ENCODE assay signal across 8 cellular contexts in the genomic region with DNA sequence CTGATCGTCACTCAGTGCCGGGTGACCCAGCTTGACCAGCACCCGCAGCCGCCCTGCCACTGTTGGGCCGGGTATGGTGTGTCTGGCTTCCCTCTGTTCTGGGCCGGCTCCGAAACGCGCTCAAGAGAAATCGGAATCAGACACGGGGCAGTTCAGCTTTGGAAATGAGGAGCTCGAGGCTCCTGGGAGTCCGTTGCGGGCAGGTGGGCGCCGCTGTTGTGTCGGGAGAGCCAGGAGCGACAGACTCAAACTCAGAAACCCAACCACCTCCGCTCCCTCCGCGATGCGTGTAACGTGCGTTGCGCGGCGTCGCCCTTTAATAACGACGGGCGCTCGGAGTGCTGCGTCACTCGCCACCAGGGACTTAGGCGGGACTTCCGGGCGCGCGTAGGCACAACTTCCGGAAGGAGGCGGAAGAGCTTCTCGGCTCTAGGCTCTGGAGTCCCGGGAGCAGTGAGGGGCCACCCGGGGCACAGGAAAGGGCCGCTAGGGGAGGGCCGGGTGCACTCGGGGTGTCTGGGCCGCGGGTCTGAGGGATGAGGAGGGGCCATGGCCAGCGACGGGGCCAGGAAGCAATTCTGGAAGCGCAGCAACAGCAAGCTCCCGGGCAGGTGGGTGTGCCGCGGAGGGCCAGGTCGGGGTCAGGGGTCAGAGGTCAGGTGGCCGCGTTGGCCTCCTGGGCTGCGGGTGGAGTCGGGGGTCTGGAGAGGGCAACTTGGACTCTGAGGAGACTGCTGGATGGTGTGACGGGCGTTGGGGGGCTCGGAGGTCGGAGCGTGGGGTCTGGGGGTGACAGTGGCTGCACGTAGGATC. TPM values are rescaled to one million over a fixed set of nuclear protein-coding genes. Genes with fewer than 3 reads are reported as not detected.
DNase-seq lines count a peak whose midpoint lies in the region; ATAC-seq, FAIRE-seq and TF ChIP-seq lines count a peak whose summit lies in the region.

Gene TBC1D22A (plus strand): TSS at position 413 of the 813 bp plus-strand sequence. CDS start 137 bp downstream, at position 550.

- H3K9me3 ChIP-seq in esophagus muscularis mucosa (no peaks in the 10 kb centered on the region), muscle layer of duodenum (ENCODE audit: control insufficient read depth in 1 of 2, low read length in 2 of 2) (no peaks in the 10 kb centered on the region)

- H3K27me3 ChIP-seq in esophagus muscularis mucosa: no peaks in the 10 kb centered on the region
- H3K27me3 ChIP-seq in muscle layer of duodenum (ENCODE audit: low read depth, low read length): no peaks in the 10 kb centered on the region

- H3K27ac ChIP-seq in esophagus muscularis mucosa (replicated peaks in 1 of 4) (peak within 1 kb of the TSS; percentile 91 to 99 (median 94)), muscle layer of duodenum (ENCODE audit: low read length) (peak within 1 kb of the TSS; percentile 99)

- peak within 1 kb of the TSS; percentile 99 to 100 for H3K4me3 Mint-ChIP-seq in activated T-cell treated with anti-CD3 and anti-CD28 coated beads, Interleukin-2, amount 50 U/mL, for 72 hours

- DNase-seq in DMS153 (lab: John Stamatoyannopoulos, UW) (peak; percentile 92), KG1 (lab: John Stamatoyannopoulos, UW) (peak; percentile 86), RCC 7860 (ENCODE audit: low spot score) (peak; percentile 81), esophagus muscularis mucosa (ENCODE audit: extremely low spot score) (peak; percentile 97)
- peak; percentile 95 to 96 for DNase-seq in activated T-cell treated with anti-CD3 and anti-CD28 coated beads, Interleukin-2, amount 50 U/mL, for 72 hours
- peak; percentile 93 for DNase-seq in stimulated activated CD8-positive, alpha-beta memory T cell treated with anti-CD3 and anti-CD28 coated beads, Interleukin-7, amount 100 ng/mL, for 24 hours (ENCODE audit: low read depth)

- peak; percentile 92 for TF ChIP-seq POLR2A in esophagus muscularis mucosa (IDR thresholded peaks at IDR 0.05; ENCODE audit: low read depth)

- ATAC-seq in GM21717 (IDR thresholded peaks at IDR 0.05; ENCODE audit: unreplicated experiment): peak; percentile 61
- ATAC-seq in activated T-cell treated with anti-CD3 and anti-CD28 coated beads, Interleukin-2, amount 50 U/mL, for 72 hours (replicated peaks in 1 of 2): peak; percentile 97 to 98

- peak in 1 of 3 experiments; percentile 21 for TF ChIP-seq CTCF in esophagus muscularis mucosa (IDR thresholded peaks at IDR 0.05)

- no peaks in the 10 kb centered on the region for H3K9me3 Mint-ChIP-seq in activated T-cell treated with anti-CD3 and anti-CD28 coated beads, Interleukin-2, amount 50 U/mL, for 72 hours

- H3K27me3 Mint-ChIP-seq in activated T-cell treated with anti-CD3 and anti-CD28 coated beads, Interleukin-2, amount 50 U/mL, for 72 hours (ENCODE audit: low read depth): no peaks in the 10 kb centered on the region

- H3K4me3 ChIP-seq in esophagus muscularis mucosa: peak within 1 kb of the TSS; percentile 82 to 95 (median 87)
- H3K4me3 ChIP-seq in muscle layer of duodenum (ENCODE audit: low read depth in 1 of 2, low read length in 2 of 2): peak within 1 kb of the TSS; percentile 88 to 96

- H3K4me1 ChIP-seq in esophagus muscularis mucosa (peaks cover 29 to 63% (median 55%) of the 10 kb centered on the region in 4 donors), muscle layer of duodenum (ENCODE audit: control insufficient read depth in 1 of 2, insufficient read depth in 2 of 2, low read length in 2 of 2) (peaks cover 8 to 22% of the 10 kb centered on the region in 2 donors)

- peaks cover 0 to 5% of the 10 kb centered on the region in 2 donors for H3K36me3 Mint-ChIP-seq in activated T-cell treated with anti-CD3 and anti-CD28 coated beads, Interleukin-2, amount 50 U/mL, for 72 hours (ENCODE audit: insufficient read depth in 2 of 2)

- no peak for TF ChIP-seq EP300 in esophagus muscularis mucosa (IDR thresholded peaks at IDR 0.05)

- FAIRE-seq in RCC 7860 (lab: Jason Lieb, UNC): peak; percentile 65

- peaks cover 0 to 3% (median 0%) of the 10 kb centered on the region in 4 donors for H3K36me3 ChIP-seq in esophagus muscularis mucosa
- H3K36me3 ChIP-seq in muscle layer of duodenum (ENCODE audit: control insufficient read depth in 1 of 2, insufficient read depth in 2 of 2, low read length in 2 of 2): no peaks in the 10 kb centered on the region

- intact Hi-C loops in esophagus muscularis mucosa (cut with DNase I): no loop called here

- peaks cover 55% of the 10 kb centered on the region for H3K4me1 Mint-ChIP-seq in activated T-cell treated with anti-CD3 and anti-CD28 coated beads, Interleukin-2, amount 50 U/mL, for 72 hours (ENCODE audit: low read depth)

- 0% methylated on average over 26 of the region's 66 CpGs for WGBS in esophagus muscularis mucosa

- peak within 1 kb of the TSS; percentile 99 for H3K27ac Mint-ChIP-seq in activated T-cell treated with anti-CD3 and anti-CD28 coated beads, Interleukin-2, amount 50 U/mL, for 72 hours

RNA-seq across cellular contexts. Expression of gene TBC1D22A, which starts in this region (rescaled TPM):
- total RNA-seq in activated T-cell treated with anti-CD3 and anti-CD28 coated beads, Interleukin-2, amount 50 U/mL, for 72 hours: 10 to 100 TPM; 29.5 to 34.8 TPM
- 10 to 100 TPM; 15.2 to 20.7 (median 18.8) TPM for total RNA-seq in esophagus muscularis mucosa

Comparison
In these comparisons a context has a peak if more than half of its experiments do, and no peak if none do; other contexts are left out.
1. Peak in every context shown above with its lines: DNase-seq, ATAC-seq, H3K4me3 ChIP-seq and H3K27ac ChIP-seq.